Comparison of ENCODE assay signal across 1 cellular context in genomic region chr11:396948-397548, GRCh38.
TF ChIP-seq lines count a peak whose summit lies in the region.

No MANE protein-coding gene starts in this region.

TF ChIP-seq in K562, 482 proteins besides CTCF, POLR2A, EP300 and RAD21:
- TF ChIP-seq ZNF76 (CRISPR knock-in tag; IDR thresholded peaks at IDR 0.05; ENCODE audit: borderline replicate concordance) (no peak), AFF1 (IDR thresholded peaks at IDR 0.05; ENCODE audit: low read depth in 1 of 2, partially characterized antibody in 2 of 2) (no peak), ARID1B (IDR thresholded peaks at IDR 0.05) (no peak), ZBTB5 (IDR thresholded peaks at IDR 0.05) (no peak), FOXK2 (conservative IDR thresholded peaks at IDR 0.05 in 1 of 2, IDR thresholded peaks at IDR 0.05 in 1 of 2; ENCODE audit: low read depth in 2 of 2) (no peak), SNAPC5 (CRISPR knock-in tag; IDR thresholded peaks at IDR 0.05) (no peak), ARHGAP35 (IDR thresholded peaks at IDR 0.05; ENCODE audit: partially characterized antibody) (no peak), NR2C1 (IDR thresholded peaks at IDR 0.05) (no peak), NR2C1 (tag; IDR thresholded peaks at IDR 0.05) (peak; percentile 19; the same call in 1 of the 2 replicates), ZBTB33 (CRISPR knock-in tag; IDR thresholded peaks at IDR 0.05) (peak; percentile 93), NRF1 (conservative IDR thresholded peaks at IDR 0.05 in 1 of 2, IDR thresholded peaks at IDR 0.05 in 1 of 2) (no peak), TAL1 (IDR thresholded peaks at IDR 0.05) (no peak), ELK1 (CRISPR knock-in tag; IDR thresholded peaks at IDR 0.05) (no peak), ZNF655 (CRISPR knock-in tag; IDR thresholded peaks at IDR 0.05) (no peak), RBFOX2 (IDR thresholded peaks at IDR 0.05; ENCODE audit: low read depth, low read length) (peak; percentile 27; the same call in 1 of the 2 replicates), RBM34 (IDR thresholded peaks at IDR 0.05; ENCODE audit: borderline replicate concordance, insufficient read depth, low read length) (no peak)
TF ChIP-seq in K562: peak in this region for 3.
